Comparison of ENCODE assay signal across 23 cellular contexts in the genomic region with DNA sequence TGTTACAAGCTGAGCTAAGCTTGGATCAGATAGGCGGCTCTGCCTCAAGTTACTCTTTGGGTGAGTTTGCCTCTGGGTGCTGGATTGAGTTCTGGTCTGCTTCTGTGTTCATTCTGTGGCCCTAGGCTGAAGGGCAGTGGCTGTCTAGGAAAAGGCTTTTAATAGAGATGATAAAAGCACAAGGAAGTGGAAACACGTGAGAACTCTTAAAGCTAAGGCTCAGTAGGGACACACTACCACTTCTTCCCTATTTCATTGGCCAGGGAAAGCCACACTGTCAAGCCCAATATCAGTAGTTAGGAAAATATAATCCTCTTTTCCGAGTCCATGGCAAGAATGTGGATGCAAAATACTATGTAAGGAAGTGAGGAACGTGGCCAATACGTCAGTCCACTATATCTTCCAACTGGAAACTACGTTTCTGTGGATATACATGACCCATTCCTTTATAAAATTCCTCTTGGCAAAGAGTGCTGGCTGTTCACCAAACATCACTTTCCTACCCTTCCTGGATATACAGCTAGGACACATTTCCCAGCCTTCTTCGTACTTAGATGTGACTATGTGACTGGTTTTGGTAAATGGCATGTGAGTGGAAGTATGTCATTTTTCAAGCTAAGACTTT. TPM values are rescaled to one million over a fixed set of nuclear protein-coding genes. Genes with fewer than 3 reads are reported as not detected.
DNase-seq lines count a peak whose midpoint lies in the region; ATAC-seq, FAIRE-seq and TF ChIP-seq lines count a peak whose summit lies in the region.
"Had no signal": no experiment of that assay in that cellular context is flagged by ENCODE, and none has a peak within 500 bp of the region (broad histone marks: within the 10 kb centered on the region; RNA-seq: fewer than 3 reads in every experiment).

No MANE protein-coding gene starts in this region.

- no peaks in the 10 kb centered on the region for H3K27me3 ChIP-seq in K562 (ENCODE audit: control insufficient read depth in 2 of 2, insufficient read depth in 2 of 2, low read length in 2 of 2)
- H3K27me3 ChIP-seq: SJCRH30 had no signal

- H3K9me3 ChIP-seq in K562 (replicated peaks; ENCODE audit: control insufficient read depth, insufficient read depth, low read depth, low read length) = no peaks in the 10 kb centered on the region

- H3K4me3 ChIP-seq in K562 = no peak overlapping the region
- H3K4me3 ChIP-seq: GM23248, SJCRH30 had no signal

- BruUV-seq in K562 (replicated peaks; lab: Mats Ljungman, UMichigan) = no TSS peak

- no peaks in the 10 kb centered on the region for H3K36me3 ChIP-seq in K562 (ENCODE audit: control insufficient read depth, insufficient read depth, low read length)
- H3K36me3 ChIP-seq: SJCRH30 had no signal

- no peak for TF ChIP-seq RAD21 in K562 (CRISPR knock-in tag; conservative IDR thresholded peaks at IDR 0.05 in 1 of 2, IDR thresholded peaks at IDR 0.05 in 1 of 2)

- peaks cover 0 to 1% of the 10 kb centered on the region in 2 experiments; a peak in 3 of 5 replicates for H3K4me1 ChIP-seq in K562 (replicated peaks in 1 of 2; ENCODE audit: control insufficient read depth in 2 of 2, insufficient read depth in 2 of 2, low read length in 2 of 2)
- H3K4me1 ChIP-seq: SJCRH30 had no signal

- intact Hi-C loops in K562 (cut with micrococcal nuclease) = no loop called here

- in situ Hi-C loops in K562 (cut with MboI) = no loop called here

- 44% methylated on average over 7 of the region's 7 CpGs for WGBS in K562 (ENCODE audit: insufficient coverage, low coverage, missing lambda C conversion rate)

- ATAC-seq in K562 = no peak
- no peak for ATAC-seq in HG03432 (IDR thresholded peaks at IDR 0.05; ENCODE audit: unreplicated experiment)
- no peak for ATAC-seq in HG03025 (IDR thresholded peaks at IDR 0.05; ENCODE audit: low FRiP score, unreplicated experiment)
- no peak for ATAC-seq in HG02885 (IDR thresholded peaks at IDR 0.05; ENCODE audit: poor library complexity, unreplicated experiment)
- no peak for ATAC-seq in GM18520 (IDR thresholded peaks at IDR 0.05; ENCODE audit: unreplicated experiment)
- ATAC-seq: Right ventricle myocardium inferior, SK-N-SH treated with all-trans-retinoic acid at 6 μM for 48 hours had no signal

- no peaks in the 10 kb centered on the region for H3K79me2 ChIP-seq in K562 (ENCODE audit: control insufficient read depth, insufficient read depth, low read length)

- DNase-seq in CD1c-positive myeloid dendritic cell (ENCODE audit: extremely low spot score) (peak; percentile 52), MV-4-11 (lab: John Stamatoyannopoulos, UW) (peak; percentile 35), K562 (ENCODE audit: extremely low read depth in 1 of 4, low spot score in 3 of 4) (no peak), medulla oblongata (ENCODE audit: extremely low spot score) (peak; percentile 22)
- DNase-seq: ACHN; CD4-positive, alpha-beta T cell; DMS53; GM23248; H7; NCI-H1105 treated with DMSO at 0.1 percent for 48 hours; NCI-H146; NCI-H1930; NCI-H2107; NCI-H524 treated with DMSO at 0.1 percent for 48 hours; NCI-H774; SJCRH30 had no signal

- no peaks in the 10 kb centered on the region for H4K20me1 ChIP-seq in K562 (replicated peaks; ENCODE audit: control insufficient read depth, insufficient read depth, low read length)

- TF ChIP-seq POLR2A in K562 (conservative IDR thresholded peaks at IDR 0.05) = no peak

- peak overlapping the region; percentile 33 for H2AFZ ChIP-seq in K562 (ENCODE audit: low read depth, low read length)
- H2AFZ ChIP-seq: GM23248 had no signal

- no peak for TF ChIP-seq EP300 in K562 (IDR thresholded peaks at IDR 0.05; ENCODE audit: low read length)

- POLR2A ChIA-PET in K562 (lab: Yijun Ruan, JAX) = no interaction called here

- FAIRE-seq in K562 (lab: Jason Lieb, UNC) = no peak
- FAIRE-seq: GM18507 had no signal

- H3K9me1 ChIP-seq in K562 (ENCODE audit: control insufficient read depth, insufficient read depth, low read length) = no peaks in the 10 kb centered on the region

- H3K4me2 ChIP-seq in K562 (ENCODE audit: insufficient read depth, low read length) = no peak overlapping the region

- no peak for TF ChIP-seq CTCF in K562 (IDR thresholded peaks at IDR 0.05 in 2 of 3, conservative IDR thresholded peaks at IDR 0.05 in 1 of 3; ENCODE audit: insufficient read depth in 2 of 3, low read depth in 1 of 3, low read length in 3 of 3)

- CTCF ChIA-PET in K562 (lab: Yijun Ruan, JAX; ENCODE audit: low intra/inter-chr PET ratio) = no interaction called here

- no peak overlapping the region for H3K27ac ChIP-seq in K562 (ENCODE audit: extremely low read depth, low read depth, low read length)
- H3K27ac ChIP-seq: GM23248, SJCRH30 had no signal

- no peak overlapping the region for H3K9ac ChIP-seq in K562 (ENCODE audit: insufficient read depth in 1 of 2, low read depth in 2 of 2, low read length in 2 of 2)
- H3K9ac ChIP-seq: GM23248 had no signal

TF ChIP-seq in K562, 482 proteins besides CTCF, POLR2A, EP300 and RAD21 (continues in another document):
- TF ChIP-seq ZNF224 (CRISPR knock-in tag; IDR thresholded peaks at IDR 0.05) (no peak), E2F3 (CRISPR knock-in tag; IDR thresholded peaks at IDR 0.05) (no peak), XRCC3 (IDR thresholded peaks at IDR 0.05) (no peak), HMBOX1 (IDR thresholded peaks at IDR 0.05) (no peak), TAL1 (IDR thresholded peaks at IDR 0.05) (no peak), SMAD1 (IDR thresholded peaks at IDR 0.05; ENCODE audit: low read depth, low read length, partially characterized antibody) (no peak)
- TF ChIP-seq, protein P1, sequence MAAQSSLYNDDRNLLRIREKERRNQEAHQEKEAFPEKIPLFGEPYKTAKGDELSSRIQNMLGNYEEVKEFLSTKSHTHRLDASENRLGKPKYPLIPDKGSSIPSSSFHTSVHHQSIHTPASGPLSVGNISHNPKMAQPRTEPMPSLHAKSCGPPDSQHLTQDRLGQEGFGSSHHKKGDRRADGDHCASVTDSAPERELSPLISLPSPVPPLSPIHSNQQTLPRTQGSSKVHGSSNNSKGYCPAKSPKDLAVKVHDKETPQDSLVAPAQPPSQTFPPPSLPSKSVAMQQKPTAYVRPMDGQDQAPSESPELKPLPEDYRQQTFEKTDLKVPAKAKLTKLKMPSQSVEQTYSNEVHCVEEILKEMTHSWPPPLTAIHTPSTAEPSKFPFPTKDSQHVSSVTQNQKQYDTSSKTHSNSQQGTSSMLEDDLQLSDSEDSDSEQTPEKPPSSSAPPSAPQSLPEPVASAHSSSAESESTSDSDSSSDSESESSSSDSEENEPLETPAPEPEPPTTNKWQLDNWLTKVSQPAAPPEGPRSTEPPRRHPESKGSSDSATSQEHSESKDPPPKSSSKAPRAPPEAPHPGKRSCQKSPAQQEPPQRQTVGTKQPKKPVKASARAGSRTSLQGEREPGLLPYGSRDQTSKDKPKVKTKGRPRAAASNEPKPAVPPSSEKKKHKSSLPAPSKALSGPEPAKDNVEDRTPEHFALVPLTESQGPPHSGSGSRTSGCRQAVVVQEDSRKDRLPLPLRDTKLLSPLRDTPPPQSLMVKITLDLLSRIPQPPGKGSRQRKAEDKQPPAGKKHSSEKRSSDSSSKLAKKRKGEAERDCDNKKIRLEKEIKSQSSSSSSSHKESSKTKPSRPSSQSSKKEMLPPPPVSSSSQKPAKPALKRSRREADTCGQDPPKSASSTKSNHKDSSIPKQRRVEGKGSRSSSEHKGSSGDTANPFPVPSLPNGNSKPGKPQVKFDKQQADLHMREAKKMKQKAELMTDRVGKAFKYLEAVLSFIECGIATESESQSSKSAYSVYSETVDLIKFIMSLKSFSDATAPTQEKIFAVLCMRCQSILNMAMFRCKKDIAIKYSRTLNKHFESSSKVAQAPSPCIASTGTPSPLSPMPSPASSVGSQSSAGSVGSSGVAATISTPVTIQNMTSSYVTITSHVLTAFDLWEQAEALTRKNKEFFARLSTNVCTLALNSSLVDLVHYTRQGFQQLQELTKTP (IDR thresholded peaks at IDR 0.05; ENCODE audit: low read depth in 1 of 2, partially characterized antibody in 2 of 2) = no peak

RNA-seq across cellular contexts. Expression of gene SMOX, which starts 6.9 kb away (rescaled TPM):
- 0.84 and 6.1 TPM in 2 replicates for total RNA-seq in K562 (2011; cell fraction: chromatin; rRNA removed; ENCODE audit: low replicate concordance)
- 3.0 and 3.2 TPM in 2 replicates for total RNA-seq in K562 (2011; cell fraction: nucleolus; rRNA removed)
- 2.4 and 3.3 TPM in 2 replicates for total RNA-seq in K562 (2011; cell fraction: nucleoplasm; rRNA removed)
- total RNA-seq in K562 (2014; rRNA removed) (6.7 and 8.2 TPM in 2 replicates), K562 (2014; rRNA removed; fragmentation: Illumina TruSeq; extraction: Trizol) (1.3 and 1.6 TPM in 2 replicates), K562 (2015; rRNA removed; fragmentation: Illumina TruSeq; extraction: Trizol) (3.7 and 4.3 TPM in 2 replicates), K562 (2021) (5.7 and 8.4 TPM in 2 replicates)
- polyA plus RNA-seq in K562 (2011; rRNA removed) (1.9 and 2.2 TPM in 2 replicates), K562 (2014; fragmentation: Illumina TruSeq; extraction: Trizol) (4.3 and 8.0 TPM in 2 replicates), K562 (2014; fragmentation: Nextera tagmentation; extraction: Ambion mirVana) (1 to 10 TPM in 1 of 2 experiments, under 1 TPM in 1; 0.76 to 1.5 TPM), K562 (2014; rRNA removed) (5.7 and 8.3 TPM in 2 replicates)
- polyA plus RNA-seq in K562 (2011; cell fraction: cytosol; rRNA removed) = 5.0 and 7.4 TPM in 2 replicates
- 3.9 and 11.2 TPM in 2 replicates for polyA plus RNA-seq in K562 (2011; cell fraction: nucleus; rRNA removed)
- 8.5 and 13.7 TPM in 2 replicates for polyA plus RNA-seq in K562 (2012)
- polyA minus RNA-seq in K562 (2011; rRNA and poly(A)+ RNA removed) = 0.81 and 1.4 TPM in 2 replicates
- polyA minus RNA-seq in K562 (2011; cell fraction: cytosol; rRNA and poly(A)+ RNA removed) = 1.1 and 1.6 TPM in 2 replicates
- polyA minus RNA-seq in K562 (2011; cell fraction: nucleus; rRNA and poly(A)+ RNA removed) = 1.1 and 1.2 TPM in 2 replicates

Comparison
In these comparisons a context has a peak if more than half of its experiments do, and no peak if none do; other contexts are left out.
1. DNase-seq: peak in CD1c-positive myeloid dendritic cell (single experiment), MV-4-11 (single experiment) and medulla oblongata (single experiment); none in K562 (0 of 4).